Comparison of ENCODE assay signal across 25 cellular contexts in genomic region chr2:239166201-239166834, GRCh38.
A peak's percentile ranks its signal among the peaks of the same experiment; 100 is the strongest.
DNase-seq lines count a peak whose midpoint lies in the region; ATAC-seq and TF ChIP-seq lines count a peak whose summit lies in the region.
"Had no signal": no experiment of that assay in that cellular context is flagged by ENCODE, and none has a peak within 500 bp of the region (broad histone marks: within the 10 kb centered on the region; RNA-seq: fewer than 3 reads in every experiment).

No MANE protein-coding gene starts in this region.

- no peak overlapping the region for H3K4me3 ChIP-seq in endodermal cell (ENCODE audit: low read length)
- H3K4me3 ChIP-seq in mucosa of descending colon, result no peak overlapping the region
- H3K4me3 ChIP-seq in spleen, result no peak overlapping the region
- H3K4me3 ChIP-seq in esophagus muscularis mucosa, result no peak overlapping the region
- H3K4me3 ChIP-seq: neural progenitor cell, upper lobe of left lung had no signal

- H3K27ac Mint-ChIP-seq in activated CD4-positive, alpha-beta T cell treated with anti-CD3 and anti-CD28 coated beads for 36 hours, result no peak overlapping the region
- no peak overlapping the region for H3K27ac Mint-ChIP-seq in endodermal cell
- H3K27ac Mint-ChIP-seq: B cell; effector memory CD8-positive, alpha-beta T cell; HFFc6; neural progenitor cell had no signal

- no peaks in the 10 kb centered on the region for H3K27me3 Mint-ChIP-seq in activated CD4-positive, alpha-beta T cell treated with anti-CD3 and anti-CD28 coated beads for 36 hours
- no peaks in the 10 kb centered on the region for H3K27me3 Mint-ChIP-seq in endodermal cell (ENCODE audit: insufficient read depth)
- H3K27me3 Mint-ChIP-seq: B cell; effector memory CD8-positive, alpha-beta T cell had no signal

- H3K27me3 ChIP-seq in endodermal cell (ENCODE audit: control insufficient read depth, insufficient read depth, low read length, poor library complexity, severe bottlenecking), result no peaks in the 10 kb centered on the region
- no peaks in the 10 kb centered on the region for H3K27me3 ChIP-seq in spleen (replicated peaks in 1 of 7)
- H3K27me3 ChIP-seq in esophagus muscularis mucosa, result no peaks in the 10 kb centered on the region
- H3K27me3 ChIP-seq: neural progenitor cell, upper lobe of left lung had no signal

- peaks cover 13% of the 10 kb centered on the region for H3K4me1 Mint-ChIP-seq in activated CD4-positive, alpha-beta T cell treated with anti-CD3 and anti-CD28 coated beads for 36 hours
- no peaks in the 10 kb centered on the region for H3K4me1 Mint-ChIP-seq in endodermal cell
- H3K4me1 Mint-ChIP-seq: B cell, neural progenitor cell had no signal

- peaks cover 27% of the 10 kb centered on the region for H3K36me3 Mint-ChIP-seq in activated CD4-positive, alpha-beta T cell treated with anti-CD3 and anti-CD28 coated beads for 36 hours (ENCODE audit: low read depth)
- peaks cover 31% of the 10 kb centered on the region for H3K36me3 Mint-ChIP-seq in endodermal cell (ENCODE audit: low read depth)

- no peak for ATAC-seq in activated CD4-positive, alpha-beta T cell treated with anti-CD3 and anti-CD28 coated beads for 36 hours
- ATAC-seq in mucosa of descending colon (no peak), GM19467 (IDR thresholded peaks at IDR 0.05; ENCODE audit: unreplicated experiment) (no peak), HG02870 (IDR thresholded peaks at IDR 0.05; ENCODE audit: unreplicated experiment) (no peak)
- ATAC-seq: effector memory CD8-positive, alpha-beta T cell; right cardiac atrium had no signal

- peak; percentile 2 for DNase-seq in activated CD4-positive, alpha-beta T cell treated with anti-CD3 and anti-CD28 coated beads for 36 hours
- DNase-seq in activated CD4-positive, alpha-beta T cell treated with anti-CD3 and anti-CD28 coated beads for 1 hour, result no peak
- DNase-seq in endodermal cell (peak; percentile 31), mucosa of descending colon (peak in 2 of 3 donors; percentile 15 to 29), spleen (peak; percentile 53), esophagus muscularis mucosa (ENCODE audit: extremely low spot score) (no peak)
- DNase-seq: activated CD4-positive, alpha-beta T cell treated with anti-CD3 and anti-CD28 coated beads, Interleukin-2, amount 50 U/mL, for 1 hour; activated naive CD4-positive, alpha-beta T cell; Calu3; effector memory CD8-positive, alpha-beta T cell; EL; HFFc6; immature natural killer cell; mesendoderm; NCI-H1048; NCI-H2081 treated with DMSO at 0.1 percent for 48 hours; NCI-H446 treated with DMSO at 0.1 percent for 48 hours; stimulated activated naive CD4-positive, alpha-beta T cell treated with Interleukin-2 at 50 U/mL for 16 hours had no signal

- intact Hi-C loops in activated CD4-positive, alpha-beta T cell treated with anti-CD3 and anti-CD28 coated beads for 36 hours (cut with DNase I, micrococcal nuclease), result no loop called here
- intact Hi-C loops in mucosa of descending colon (cut with DNase I, micrococcal nuclease) (no loop called here), spleen (cut with DNase I; ENCODE audit: low total_unique reads) (no loop called here), esophagus muscularis mucosa (cut with DNase I) (no loop called here)

- TF ChIP-seq EP300 in esophagus muscularis mucosa (IDR thresholded peaks at IDR 0.05), result no peak

- WGBS in endodermal cell (ENCODE audit: insufficient coverage in 1 of 2, insufficient read length in 1 of 2), 2 experiments, result 82 to 89% methylated on average over 12 to 17 of the region's 17 CpGs
- 88 to 93% (median 90%) methylated on average over 13 to 17 of the region's 17 CpGs for WGBS in spleen, 5 donors
- 85% methylated on average over 15 of the region's 17 CpGs for WGBS in esophagus muscularis mucosa

- H3K4me1 ChIP-seq in endodermal cell (ENCODE audit: control insufficient read depth, insufficient read depth, low read length), result no peaks in the 10 kb centered on the region
- H3K4me1 ChIP-seq in mucosa of descending colon (ENCODE audit: low read depth), result no peaks in the 10 kb centered on the region
- peaks cover 0 to 15% (median 3%) of the 10 kb centered on the region in 6 donors for H3K4me1 ChIP-seq in spleen
- H3K4me1 ChIP-seq in esophagus muscularis mucosa, result peaks cover 0 to 8% (median 0%) of the 10 kb centered on the region in 4 donors
- H3K4me1 ChIP-seq: neural progenitor cell had no signal

- CTCF ChIA-PET in activated CD4-positive, alpha-beta T cell treated with anti-CD3 and anti-CD28 coated beads for 36 hours (lab: Charles Lee), result no interaction called here

- H3K27ac ChIP-seq in endodermal cell (ENCODE audit: low read depth, low read length) (no peak overlapping the region), spleen (no peak overlapping the region), esophagus muscularis mucosa (replicated peaks in 1 of 4) (no peak overlapping the region)
- H3K27ac ChIP-seq: KMS-11, neural progenitor cell, upper lobe of left lung had no signal

- peaks cover 6% of the 10 kb centered on the region for H3K9me3 Mint-ChIP-seq in activated CD4-positive, alpha-beta T cell treated with anti-CD3 and anti-CD28 coated beads for 36 hours (ENCODE audit: low read depth)
- H3K9me3 Mint-ChIP-seq in endodermal cell, result peaks cover 11% of the 10 kb centered on the region

- H3K36me3 ChIP-seq in endodermal cell (ENCODE audit: control insufficient read depth, insufficient read depth, low read length) (no peaks in the 10 kb centered on the region), mucosa of descending colon (ENCODE audit: low read depth) (no peaks in the 10 kb centered on the region), spleen (peaks cover 3 to 90% (median 32%) of the 10 kb centered on the region in 6 donors), esophagus muscularis mucosa (peaks cover 30 to 67% (median 46%) of the 10 kb centered on the region in 4 donors)
- H3K36me3 ChIP-seq: neural progenitor cell had no signal

- TF ChIP-seq CTCF in endodermal cell (conservative IDR thresholded peaks at IDR 0.05), result no peak
- TF ChIP-seq CTCF in mucosa of descending colon (IDR thresholded peaks at IDR 0.05), result no peak
- TF ChIP-seq CTCF in spleen (IDR thresholded peaks at IDR 0.05 in 8 of 11, conservative IDR thresholded peaks at IDR 0.05 in 3 of 11), result no peak
- no peak for TF ChIP-seq CTCF in esophagus muscularis mucosa (IDR thresholded peaks at IDR 0.05)

- TF ChIP-seq POLR2A in spleen (IDR thresholded peaks at IDR 0.05) (no peak), esophagus muscularis mucosa (IDR thresholded peaks at IDR 0.05; ENCODE audit: low read depth) (no peak)

- peaks cover 10% of the 10 kb centered on the region for H3K9me3 ChIP-seq in endodermal cell (ENCODE audit: control insufficient read depth, low read length)
- peaks cover 6% of the 10 kb centered on the region for H3K9me3 ChIP-seq in mucosa of descending colon
- peaks cover 4 to 11% (median 9%) of the 10 kb centered on the region in 8 donors for H3K9me3 ChIP-seq in spleen
- peaks cover 0 to 8% (median 1%) of the 10 kb centered on the region in 4 donors for H3K9me3 ChIP-seq in esophagus muscularis mucosa

- POLR2A ChIA-PET in activated CD4-positive, alpha-beta T cell treated with anti-CD3 and anti-CD28 coated beads for 36 hours (lab: Charles Lee), result no interaction called here

- no peak overlapping the region for H3K4me3 Mint-ChIP-seq in activated CD4-positive, alpha-beta T cell treated with anti-CD3 and anti-CD28 coated beads for 36 hours
- H3K4me3 Mint-ChIP-seq in endodermal cell, result no peak overlapping the region
- H3K4me3 Mint-ChIP-seq: B cell; effector memory CD8-positive, alpha-beta T cell; HFFc6; neural progenitor cell had no signal

- no peak overlapping the region for H3K9ac ChIP-seq in endodermal cell (ENCODE audit: extremely low read depth, low read length, poor library complexity, severe bottlenecking)
- H3K9ac ChIP-seq: KMS-11, neural progenitor cell had no signal

Comparison
In these comparisons a context has a peak if more than half of its experiments do, and no peak if none do; other contexts are left out.
1. DNase-seq: peak in activated CD4-positive, alpha-beta T cell treated with anti-CD3 and anti-CD28 coated beads for 36 hours (single experiment), endodermal cell (single experiment), mucosa of descending colon (2 of 3) and spleen (single experiment); none in activated CD4-positive, alpha-beta T cell treated with anti-CD3 and anti-CD28 coated beads for 1 hour (single experiment) and esophagus muscularis mucosa (single experiment).